9 cellular contexts compared by ENCODE assay signal in the genomic region with DNA sequence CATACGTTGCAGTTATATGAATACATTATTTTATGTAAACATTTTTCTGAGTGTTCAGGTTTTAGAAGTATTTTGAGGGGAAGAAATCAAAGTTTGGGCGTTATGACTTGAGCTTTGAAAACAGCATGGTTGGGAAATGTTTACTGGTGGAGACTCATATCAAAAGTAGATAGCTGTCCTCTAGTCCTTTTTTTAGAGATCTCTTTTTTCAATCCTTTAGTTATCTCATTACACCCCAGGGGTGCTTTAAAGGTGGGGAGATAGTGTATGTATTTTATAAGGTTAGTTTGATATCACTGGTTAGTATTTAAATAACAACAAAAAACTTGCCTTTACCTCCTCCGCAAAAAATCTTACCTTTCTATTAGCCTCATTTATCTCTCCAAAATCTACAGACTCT. TPM values are rescaled to one million over a fixed set of nuclear protein-coding genes. Genes with fewer than 3 reads are reported as not detected.
DNase-seq lines count a peak whose midpoint lies in the region; ATAC-seq and TF ChIP-seq lines count a peak whose summit lies in the region.
"Had no signal": no experiment of that assay in that cellular context is flagged by ENCODE, and none has a peak within 500 bp of the region (broad histone marks: within the 10 kb centered on the region; RNA-seq: fewer than 3 reads in every experiment).

No MANE protein-coding gene starts in this region.

- no peak overlapping the region for H2BK15ac ChIP-seq in H9 (ENCODE audit: low read depth, low read length)

- H3K27me3 Mint-ChIP-seq in H9 (ENCODE audit: low read depth) = no peaks in the 10 kb centered on the region
- no peaks in the 10 kb centered on the region for H3K27me3 Mint-ChIP-seq in T-helper 1 cell treated with Interleukin-12 subunit alpha and Interleukin-12 subunit beta and Interleukin-4 antibody, amounts not matched to agents 30 μg/mL and 1 μg/mL, for 36 hours (ENCODE audit: low read depth)

- no peak overlapping the region for H2BK5ac ChIP-seq in H9 (ENCODE audit: insufficient read length, low read length)

- no peak overlapping the region for H4K5ac ChIP-seq in H9 (ENCODE audit: insufficient read length, low read depth, low read length)

- H3K4me1 ChIP-seq in H9 (ENCODE audit: insufficient read depth, low read length) = no peaks in the 10 kb centered on the region
- H3K4me1 ChIP-seq in spleen = peaks cover 34 to 75% (median 60%) of the 10 kb centered on the region in 6 donors

- H4K20me1 ChIP-seq in H9 (ENCODE audit: control insufficient read depth, insufficient read depth, insufficient read length) = no peaks in the 10 kb centered on the region

- H3K27ac Mint-ChIP-seq in H9 = peak overlapping the region in 2 of 3 experiments; percentile 3 to 80; a peak in 4 of 7 replicates
- H3K27ac Mint-ChIP-seq in T-helper 1 cell treated with Interleukin-12 subunit alpha and Interleukin-12 subunit beta and Interleukin-4 antibody, amounts not matched to agents 30 μg/mL and 1 μg/mL, for 36 hours = no peak overlapping the region

- peaks cover 37% of the 10 kb centered on the region; the same call in 1 of the 2 replicates for H3K79me2 ChIP-seq in H9 (ENCODE audit: insufficient read depth, low read length)

- TF ChIP-seq CTCF in H9 (conservative IDR thresholded peaks at IDR 0.05) = no peak
- no peak for TF ChIP-seq CTCF in fibroblast of pulmonary artery (IDR thresholded peaks at IDR 0.05; ENCODE audit: low read length, missing control alignments)
- no peak for TF ChIP-seq CTCF in spleen (IDR thresholded peaks at IDR 0.05 in 8 of 11, conservative IDR thresholded peaks at IDR 0.05 in 3 of 11)

- H3K4me2 ChIP-seq in H9 (ENCODE audit: insufficient read depth, insufficient read length, low read length) = peak overlapping the region; percentile 79

- H3K14ac ChIP-seq in H9 (ENCODE audit: insufficient read depth, low read length) = no peak overlapping the region

- H4K8ac ChIP-seq in H9 (replicated peaks; ENCODE audit: insufficient read length, low read depth, low read length) = no peak overlapping the region

- intact Hi-C loops in spleen (cut with DNase I; ENCODE audit: low total_unique reads) = no loop called here

- H2AFZ ChIP-seq in H9 (ENCODE audit: low read length) = no peak overlapping the region

- WGBS in H9 (ENCODE audit: extremely low coverage, insufficient read length, low lambda C conversion rate) = no CpG with 5 or more reads among the region's 3 CpGs
- WGBS in spleen, 5 donors = 41 to 49% (median 44%) methylated on average over 3 of the region's 3 CpGs

- H3K4me1 Mint-ChIP-seq in H9 = peaks cover 25 to 31% of the 10 kb centered on the region in 2 experiments
- H3K4me1 Mint-ChIP-seq in T-helper 1 cell treated with Interleukin-12 subunit alpha and Interleukin-12 subunit beta and Interleukin-4 antibody, amounts not matched to agents 30 μg/mL and 1 μg/mL, for 36 hours (ENCODE audit: low read depth) = peaks cover 43% of the 10 kb centered on the region

- TF ChIP-seq POLR2A in spleen (IDR thresholded peaks at IDR 0.05) = no peak

- H2AK5ac ChIP-seq in H9 (ENCODE audit: insufficient read length, low read length) = no peak overlapping the region

- H4K91ac ChIP-seq in H9 (ENCODE audit: insufficient read length, low read depth, low read length) = no peak overlapping the region

- H3K56ac ChIP-seq in H9 (ENCODE audit: insufficient read length, low read depth, low read length) = no peak overlapping the region

- H3K79me1 ChIP-seq in H9 (ENCODE audit: insufficient read depth, low read depth, low read length, poor library complexity, severe bottlenecking) = no peaks in the 10 kb centered on the region

- no peak overlapping the region for H2BK120ac ChIP-seq in H9 (ENCODE audit: low read depth, low read length, poor library complexity, severe bottlenecking)

- no peaks in the 10 kb centered on the region for H3K36me3 ChIP-seq in spleen

- no peaks in the 10 kb centered on the region for H3K27me3 ChIP-seq in H9 (ENCODE audit: insufficient read depth, low read length)
- H3K27me3 ChIP-seq in spleen (replicated peaks in 1 of 7) = no peaks in the 10 kb centered on the region

- H3K36me3 Mint-ChIP-seq in H9 (ENCODE audit: insufficient read depth in 1 of 3, low read depth in 3 of 3) = peaks cover 3 to 23% (median 19%) of the 10 kb centered on the region in 3 experiments; a peak in 6 of 7 replicates
- H3K36me3 Mint-ChIP-seq in T-helper 1 cell treated with Interleukin-12 subunit alpha and Interleukin-12 subunit beta and Interleukin-4 antibody, amounts not matched to agents 30 μg/mL and 1 μg/mL, for 36 hours (ENCODE audit: low read depth) = peaks cover 19% of the 10 kb centered on the region

- no peaks in the 10 kb centered on the region for H3K9me3 ChIP-seq in H9 (ENCODE audit: control insufficient read depth, low read depth, low read length)
- H3K9me3 ChIP-seq in spleen = no peaks in the 10 kb centered on the region

- peaks cover 3% of the 10 kb centered on the region for H3K23me2 ChIP-seq in H9 (ENCODE audit: insufficient read length, low read depth, low read length, poor library complexity, severe bottlenecking)

- no peak overlapping the region for H3K23ac ChIP-seq in H9 (ENCODE audit: insufficient read length, low read depth, low read length)

- H2BK12ac ChIP-seq in H9 (ENCODE audit: insufficient read length, low read depth, low read length) = no peak overlapping the region

- H3T11ph ChIP-seq in H9 (ENCODE audit: low read length) = no peak overlapping the region

- H3K4me3 Mint-ChIP-seq in H9 = peak overlapping the region; percentile 97 to 98
- peak overlapping the region; percentile 98 for H3K4me3 Mint-ChIP-seq in T-helper 1 cell treated with Interleukin-12 subunit alpha and Interleukin-12 subunit beta and Interleukin-4 antibody, amounts not matched to agents 30 μg/mL and 1 μg/mL, for 36 hours

- H2BK20ac ChIP-seq in H9 (ENCODE audit: low read depth, low read length, poor library complexity, severe bottlenecking) = no peak overlapping the region

- ATAC-seq in GM18520 (IDR thresholded peaks at IDR 0.05; ENCODE audit: unreplicated experiment) = no peak

- H3K18ac ChIP-seq in H9 (ENCODE audit: insufficient read length, low read depth, low read length) = no peak overlapping the region

- H3K4ac ChIP-seq in H9 (ENCODE audit: low read depth, low read length) = no peak overlapping the region

- H3K9ac ChIP-seq in H9 (ENCODE audit: extremely low read depth, insufficient read length, low read length) = peak overlapping the region; percentile 38

- DNase-seq in H9 (no peak), fibroblast of pulmonary artery (ENCODE audit: low read depth) (no peak), spleen (no peak), anterior cingulate cortex (lab: John Stamatoyannopoulos, UW) (no peak)
- DNase-seq in activated effector memory CD4-positive, alpha-beta T cell treated with anti-CD3 and anti-CD28 coated beads, Interleukin-2, amount 50 U/mL, for 16 hours = no peak
- DNase-seq: SHP77 treated with DMSO at 0.1 percent for 48 hours; stimulated activated CD4-positive, alpha-beta T cell treated with anti-CD3 and anti-CD28 coated beads, Interleukin-12 subunit alpha, Interleukin-12 subunit beta, amount 100 ng/mL, for 4 hours had no signal

- peak overlapping the region; percentile 87 for H3K4me3 ChIP-seq in fibroblast of pulmonary artery (replicated peaks; ENCODE audit: low read depth, low read length)
- H3K4me3 ChIP-seq in spleen = peak overlapping the region in 5 of 8 donors; percentile 54 to 96 (median 81)

- H3K9me3 Mint-ChIP-seq in H9 = peaks cover 0 to 4% of the 10 kb centered on the region in 2 experiments; a peak in 1 of 5 replicates
- H3K9me3 Mint-ChIP-seq in T-helper 1 cell treated with Interleukin-12 subunit alpha and Interleukin-12 subunit beta and Interleukin-4 antibody, amounts not matched to agents 30 μg/mL and 1 μg/mL, for 36 hours = no peaks in the 10 kb centered on the region

- H3K27ac ChIP-seq in H9 (ENCODE audit: insufficient read length, low read depth, low read length) (no peak overlapping the region), spleen (peak overlapping the region in 1 of 8 donors; percentile 99)

RNA-seq across cellular contexts. Expression of a gene that starts 2.3 kb away (rescaled TPM):
- total RNA-seq in H9 (2021) (102 and 111 TPM in 2 replicates), spleen (100 to 1,000 TPM in 6 of 7 donors, 10 to 100 TPM in 1; 95.5 to 190 (median 128) TPM)
- polyA plus RNA-seq in spleen = 10 to 100 TPM; 23.2 to 32.4 (median 31.7) TPM
